8 cellular contexts compared by ENCODE assay signal in genomic region chr2:168912466-168913170, GRCh38. TPM values are rescaled to one million over a fixed set of nuclear protein-coding genes. Genes with fewer than 3 reads are reported as not detected.
DNase-seq lines count a peak whose midpoint lies in the region; ATAC-seq and TF ChIP-seq lines count a peak whose summit lies in the region.

No MANE protein-coding gene starts in this region.

- TF ChIP-seq CTCF in dorsolateral prefrontal cortex (IDR thresholded peaks at IDR 0.05 in 54 of 56, conservative IDR thresholded peaks at IDR 0.05 in 2 of 56; ENCODE audit: low read depth in 1 of 56, partially characterized antibody in 56 of 56), result peak in 2 of 56 donors; percentile 12 to 20

- H3K4me3 ChIP-seq in dorsolateral prefrontal cortex (peak overlapping the region in 58 of 59 donors; percentile 15 to 67 (median 49)), muscle layer of duodenum (ENCODE audit: low read depth in 1 of 2, low read length in 2 of 2) (peak overlapping the region; percentile 32 to 34)

- intact Hi-C loops in dorsolateral prefrontal cortex (cut with DNase I), result loop anchor here (10.0 kb wide), 1 partner anchor 568 kb away; no protein-coding TSS in a partner anchor

- DNase-seq in COR-L47 (lab: John Stamatoyannopoulos, UW) (peak; percentile 14), NCI-H524 treated with DMSO at 0.1 percent for 48 hours (lab: John Stamatoyannopoulos, UW) (peak; percentile 59), dorsolateral prefrontal cortex (peak; percentile 24 to 75 (median 60)), SW480 (ENCODE audit: low spot score) (no peak), HuH-7.5 (ENCODE audit: low spot score) (no peak)

- H3K9me3 ChIP-seq in muscle layer of duodenum (ENCODE audit: control insufficient read depth in 1 of 2, low read length in 2 of 2), result peaks cover 0 to 5% of the 10 kb centered on the region in 2 donors

- H3K4me1 ChIP-seq in muscle layer of duodenum (ENCODE audit: control insufficient read depth in 1 of 2, insufficient read depth in 2 of 2, low read length in 2 of 2), result no peaks in the 10 kb centered on the region

- H3K27me3 ChIP-seq in dorsolateral prefrontal cortex (no peaks in the 10 kb centered on the region), muscle layer of duodenum (ENCODE audit: low read depth, low read length) (no peaks in the 10 kb centered on the region)

- H3K36me3 ChIP-seq in muscle layer of duodenum (ENCODE audit: control insufficient read depth in 1 of 2, insufficient read depth in 2 of 2, low read length in 2 of 2), result no peaks in the 10 kb centered on the region

- peak overlapping the region in 40 of 59 donors; percentile 4 to 77 (median 52) for H3K27ac ChIP-seq in dorsolateral prefrontal cortex
- H3K27ac ChIP-seq in muscle layer of duodenum (ENCODE audit: low read length), result no peak overlapping the region

- ATAC-seq in HG03571 (IDR thresholded peaks at IDR 0.05; ENCODE audit: unreplicated experiment), result no peak
- no peak for ATAC-seq in HG03354 (IDR thresholded peaks at IDR 0.05; ENCODE audit: poor library complexity, severe bottlenecking, unreplicated experiment)

RNA-seq across cellular contexts. Expression of gene G6PC2, which starts 11.5 kb away (rescaled TPM):
- total RNA-seq in dorsolateral prefrontal cortex, result under 1 TPM in 12 of 120 experiments, not detected in 108; 0.20 to 0.92 (median 0.37) TPM

RNA-seq across cellular contexts. Expression of gene SPC25, which starts 22.4 kb away (rescaled TPM):
- 1 to 10 TPM in 97 of 120 experiments, under 1 TPM in 19, not detected in 4; 0.39 to 6.1 (median 1.9) TPM for total RNA-seq in dorsolateral prefrontal cortex

Comparison
In these comparisons a context has a peak if more than half of its experiments do, and no peak if none do; other contexts are left out.
1. DNase-seq: peak in COR-L47 (single experiment), NCI-H524 treated with DMSO at 0.1 percent for 48 hours (single experiment) and dorsolateral prefrontal cortex (10 of 10); none in SW480 (single experiment) and HuH-7.5 (single experiment).